15 cellular contexts compared by ENCODE assay signal in the genomic region with DNA sequence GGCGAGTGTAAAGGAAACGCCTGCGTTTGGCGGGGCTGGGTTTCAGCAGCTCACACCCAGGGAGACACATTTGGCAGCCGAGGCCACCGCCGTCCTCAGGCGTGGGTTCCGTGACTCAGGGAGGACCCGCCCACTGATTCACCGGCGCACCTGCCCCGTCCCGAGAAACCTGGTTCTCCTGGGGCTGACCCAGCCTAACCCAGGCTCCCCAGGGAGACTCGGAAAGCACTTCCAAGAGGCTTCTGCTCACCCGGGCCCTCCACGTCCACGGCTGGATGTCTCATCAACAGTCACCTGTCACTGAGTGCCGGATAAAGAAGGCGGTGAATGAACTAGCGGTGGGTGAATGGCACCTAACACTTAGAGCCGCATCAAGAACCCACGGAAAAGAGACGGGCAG.
"Had no signal": no experiment of that assay in that cellular context is flagged by ENCODE, and none has a peak within 500 bp of the region (broad histone marks: within the 10 kb centered on the region; RNA-seq: fewer than 3 reads in every experiment).

No MANE protein-coding gene starts in this region.

- ATAC-seq: left lobe of liver; stimulated activated naive CD8-positive, alpha-beta T cell treated with anti-CD3 and anti-CD28 coated beads, Interleukin-15, Interleukin-2, amounts not matched to agents 100 U/mL and 50 U/mL, for 24 hours had no signal

- H3K4me3 ChIP-seq: breast epithelium had no signal

- FAIRE-seq: endothelial cell of umbilical vein, TTC549 had no signal

- DNase-seq: activated CD4-positive, alpha-beta T cell treated with anti-CD3 and anti-CD28 coated beads, Interleukin-2, amount 10 ng/mL, durations not matched to agents 7 days and 5 days; activated CD8-positive, alpha-beta memory T cell treated with anti-CD3 and anti-CD28 coated beads, Interleukin-2, amount 50 U/mL, for 48 hours; anterior cingulate cortex; cerebellar nuclear complex; effector CD8-positive, alpha-beta T cell; foreskin melanocyte; mammary epithelial cell; naive B cell; stimulated activated naive CD8-positive, alpha-beta T cell treated with anti-CD3 and anti-CD28 coated beads, Interleukin-15, Interleukin-2, amounts not matched to agents 100 U/mL and 50 U/mL, for 24 hours; SW 1271; trophoblast cell had no signal

- H3K27ac ChIP-seq: breast epithelium had no signal

- H3K4me1 ChIP-seq: breast epithelium had no signal

- H3K36me3 ChIP-seq: breast epithelium had no signal

- H3K9me3 ChIP-seq: breast epithelium had no signal
